In genomic region chr4:88814043-88814617, GRCh38 we compare ENCODE assay signal across 21 cellular contexts.
DNase-seq lines count a peak whose midpoint lies in the region; ATAC-seq, FAIRE-seq and TF ChIP-seq lines count a peak whose summit lies in the region.
"Had no signal": no experiment of that assay in that cellular context is flagged by ENCODE, and none has a peak within 500 bp of the region (broad histone marks: within the 10 kb centered on the region; RNA-seq: fewer than 3 reads in every experiment).

No MANE protein-coding gene starts in this region.

- H3K36me3 ChIP-seq in GM12878 (ENCODE audit: control insufficient read depth in 2 of 2, insufficient read depth in 2 of 2, low read length in 1 of 2) (no peaks in the 10 kb centered on the region), liver (ENCODE audit: control insufficient read depth in 4 of 4, insufficient read depth in 3 of 4, low read depth in 1 of 4, low read length in 3 of 4) (no peaks in the 10 kb centered on the region)
- H3K36me3 ChIP-seq: heart right ventricle, SJSA1, vagina had no signal

- BruUV-seq in GM12878 (replicated peaks; lab: Mats Ljungman, UMichigan): no TSS peak

- H3K27me3 ChIP-seq in GM12878 (replicated peaks in 1 of 2; ENCODE audit: control insufficient read depth in 2 of 2, insufficient read depth in 2 of 2, low read length in 1 of 2): no peaks in the 10 kb centered on the region; a peak in 1 of 4 replicates
- H3K27me3 ChIP-seq in liver (ENCODE audit: control insufficient read depth in 4 of 4, insufficient read depth in 4 of 4, low read length in 3 of 4): no peaks in the 10 kb centered on the region
- H3K27me3 ChIP-seq: heart right ventricle, SJSA1, vagina had no signal

- no peak overlapping the region for H3K4me2 ChIP-seq in GM12878 (ENCODE audit: control insufficient read depth, insufficient read depth)

- POLR2A ChIA-PET in GM12878 (lab: Charles Lee): no interaction called here

- TF ChIP-seq EP300 in GM12878 (IDR thresholded peaks at IDR 0.05; ENCODE audit: borderline replicate concordance in 1 of 2, control insufficient read depth in 1 of 2, low read depth in 2 of 2, low read length in 2 of 2): no peak

- no peak overlapping the region for H3K27ac ChIP-seq in GM12878 (ENCODE audit: control insufficient read depth, insufficient read depth)
- no peak overlapping the region for H3K27ac ChIP-seq in liver (ENCODE audit: low read depth in 1 of 2, low read length in 2 of 2)
- H3K27ac ChIP-seq: heart right ventricle, SJSA1, vagina had no signal

- RAD21 ChIA-PET in GM12878 (lab: Charles Lee; ENCODE audit: unreplicated experiment): interaction anchor here (1.7 kb wide), 1 partner anchor 275 kb away, joined by 4 read pairs; no protein-coding TSS in a partner anchor

- SMC1A ChIA-PET in GM12878 (lab: Charles Lee; ENCODE audit: uncharacterized antibody, unreplicated experiment): interaction anchor here (0.5 to 11.4 kb wide), 6 partner anchors 9 to 523 kb away, joined by 3 to 401 read pairs (median 4); no protein-coding TSS in a partner anchor

- no peak for TF ChIP-seq POLR2A in GM12878 (IDR thresholded peaks at IDR 0.05; ENCODE audit: low read depth, low read length)

- 46% methylated on average over 6 of the region's 6 CpGs for WGBS in GM12878 (ENCODE audit: insufficient coverage, insufficient replicate concordance, low lambda C conversion rate, missing lambda C conversion rate)
- WGBS in liver: 57% methylated on average over 6 of the region's 6 CpGs

- in situ Hi-C loops in GM12878 (cut with MboI): no loop called here

- no peaks in the 10 kb centered on the region for H3K79me2 ChIP-seq in GM12878 (ENCODE audit: control insufficient read depth, insufficient read depth, low read length)

- CTCF ChIA-PET in GM12878 (lab: Yijun Ruan, JAX): interaction anchor here (0.8 to 11.7 kb wide), 2 partner anchors 208 to 240 kb away, joined by 3 to 433 read pairs; no protein-coding TSS in a partner anchor

- H4K20me1 ChIP-seq in GM12878 (ENCODE audit: control insufficient read depth, insufficient read depth): no peaks in the 10 kb centered on the region

- no peak overlapping the region for H2AFZ ChIP-seq in GM12878 (ENCODE audit: control insufficient read depth, low read depth, low read length)

- intact Hi-C loops in GM12878 (cut with micrococcal nuclease; ENCODE audit: unreplicated experiment): loop anchor here (10.0 kb wide), 1 partner anchor 621 kb away; no protein-coding TSS in a partner anchor

- no peaks in the 10 kb centered on the region for H3K9me3 ChIP-seq in GM12878 (replicated peaks; ENCODE audit: control insufficient read depth, insufficient read depth, low read length)
- H3K9me3 ChIP-seq in liver (ENCODE audit: control insufficient read depth in 4 of 4, low read length in 3 of 4): no peaks in the 10 kb centered on the region
- H3K9me3 ChIP-seq: heart right ventricle, SJSA1, vagina had no signal

- no peak overlapping the region for H3K9ac ChIP-seq in GM12878 (ENCODE audit: control insufficient read depth, insufficient read depth, low read length)
- H3K9ac ChIP-seq in liver (ENCODE audit: low read depth in 1 of 2, low read length in 2 of 2): no peak overlapping the region

- TF ChIP-seq RAD21 in GM12878 (IDR thresholded peaks at IDR 0.05; ENCODE audit: insufficient read depth, low read depth, low read length) (no peak), liver (IDR thresholded peaks at IDR 0.05) (peak; percentile 38 to 69)

- H3K4me1 ChIP-seq in GM12878 (ENCODE audit: control insufficient read depth, insufficient read depth, low read length) (no peaks in the 10 kb centered on the region), liver (ENCODE audit: control insufficient read depth in 4 of 4, insufficient read depth in 4 of 4, low read length in 3 of 4) (peaks cover 1 to 38% (median 30%) of the 10 kb centered on the region in 4 donors)
- H3K4me1 ChIP-seq: SJSA1 had no signal

- TF ChIP-seq CTCF in GM12878 (IDR thresholded peaks at IDR 0.05 in 2 of 3, conservative IDR thresholded peaks at IDR 0.05 in 1 of 3; ENCODE audit: control insufficient read depth in 2 of 3, extremely low read depth in 1 of 3, insufficient read depth in 1 of 3, low read depth in 3 of 3, low read length in 3 of 3) (0 out of 6 replicates have a peak, but pooled peaks of 1 of the 3 experiments have one; percentile 5), liver (IDR thresholded peaks at IDR 0.05; ENCODE audit: low read depth, low read length, missing input control) (peak; percentile 40)

- DNase-seq in COR-L47 (lab: John Stamatoyannopoulos, UW) (peak; percentile 10), GM12878 (ENCODE audit: low read depth, low spot score) (no peak), NCI-H2196 (lab: John Stamatoyannopoulos, UW; ENCODE audit: unreplicated experiment) (no peak), NCI-H2171 treated with DMSO at 0.1 percent for 48 hours (lab: John Stamatoyannopoulos, UW) (no peak)
- DNase-seq: activated CD4-positive, alpha-beta T cell treated with anti-CD3 and anti-CD28 coated beads for 1 hour; activated effector memory CD4-positive, alpha-beta T cell treated with anti-CD3 and anti-CD28 coated beads, Interleukin-2, amount 50 U/mL, for 16 hours; amniotic stem cell; CD8-positive, alpha-beta memory T cell; effector CD8-positive, alpha-beta T cell; EL; heart right ventricle; kidney glomerular epithelial cell; NCI-H146; retina; stimulated activated naive CD8-positive, alpha-beta T cell treated with anti-CD3 and anti-CD28 coated beads, Interleukin-15, amount 100 ng/mL, for 72 hours had no signal

- no peak for FAIRE-seq in GM12878 (lab: Jason Lieb, UNC)

- peak; percentile 37 for ATAC-seq in GM18868 (IDR thresholded peaks at IDR 0.05; ENCODE audit: unreplicated experiment)
- ATAC-seq in GM12878: 0 out of 3 replicates have a peak, but pooled peaks have one; percentile 34
- no peak for ATAC-seq in HG02759 (IDR thresholded peaks at IDR 0.05; ENCODE audit: unreplicated experiment)
- ATAC-seq in HG03095 (IDR thresholded peaks at IDR 0.05; ENCODE audit: unreplicated experiment): no peak
- ATAC-seq: stimulated activated naive CD8-positive, alpha-beta T cell treated with anti-CD3 and anti-CD28 coated beads, Interleukin-15, amount 100 ng/mL, for 72 hours had no signal

- H3K4me3 ChIP-seq in GM12878 (no peak overlapping the region), liver (ENCODE audit: low read depth in 1 of 3, low read length in 3 of 3) (no peak overlapping the region)
- H3K4me3 ChIP-seq: heart right ventricle, SJSA1, vagina had no signal

TF ChIP-seq in GM12878, 131 proteins besides CTCF, POLR2A, EP300 and RAD21:
- TF ChIP-seq, protein P1, sequence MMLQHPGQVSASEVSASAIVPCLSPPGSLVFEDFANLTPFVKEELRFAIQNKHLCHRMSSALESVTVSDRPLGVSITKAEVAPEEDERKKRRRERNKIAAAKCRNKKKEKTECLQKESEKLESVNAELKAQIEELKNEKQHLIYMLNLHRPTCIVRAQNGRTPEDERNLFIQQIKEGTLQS (IDR thresholded peaks at IDR 0.05; ENCODE audit: borderline replicate concordance, extremely low read depth, low read depth, low read length): no peak
- no peak for TF ChIP-seq POLR2AphosphoS5 (IDR thresholded peaks at IDR 0.05; ENCODE audit: low read length)
- no peak for TF ChIP-seq IRF3 (IDR thresholded peaks at IDR 0.05)
- TF ChIP-seq BCL11A (IDR thresholded peaks at IDR 0.05; ENCODE audit: low read depth, low read length): no peak
TF ChIP-seq in GM12878: peak in this region for 0.

TF ChIP-seq in liver, 16 proteins besides CTCF, POLR2A, EP300 and RAD21:
- peak; percentile 23 for TF ChIP-seq REST (IDR thresholded peaks at IDR 0.05)
- no peak for TF ChIP-seq ZBTB33 (IDR thresholded peaks at IDR 0.05)
- no peak for TF ChIP-seq NR2F2 (IDR thresholded peaks at IDR 0.05)

Comparison
In these comparisons a context has a peak if more than half of its experiments do, and no peak if none do; other contexts are left out.
1. ATAC-seq: peak in GM18868 (single experiment) and GM12878 (single experiment); none in HG02759 (single experiment) and HG03095 (single experiment).